20 cellular contexts compared by ENCODE assay signal in the genomic region with DNA sequence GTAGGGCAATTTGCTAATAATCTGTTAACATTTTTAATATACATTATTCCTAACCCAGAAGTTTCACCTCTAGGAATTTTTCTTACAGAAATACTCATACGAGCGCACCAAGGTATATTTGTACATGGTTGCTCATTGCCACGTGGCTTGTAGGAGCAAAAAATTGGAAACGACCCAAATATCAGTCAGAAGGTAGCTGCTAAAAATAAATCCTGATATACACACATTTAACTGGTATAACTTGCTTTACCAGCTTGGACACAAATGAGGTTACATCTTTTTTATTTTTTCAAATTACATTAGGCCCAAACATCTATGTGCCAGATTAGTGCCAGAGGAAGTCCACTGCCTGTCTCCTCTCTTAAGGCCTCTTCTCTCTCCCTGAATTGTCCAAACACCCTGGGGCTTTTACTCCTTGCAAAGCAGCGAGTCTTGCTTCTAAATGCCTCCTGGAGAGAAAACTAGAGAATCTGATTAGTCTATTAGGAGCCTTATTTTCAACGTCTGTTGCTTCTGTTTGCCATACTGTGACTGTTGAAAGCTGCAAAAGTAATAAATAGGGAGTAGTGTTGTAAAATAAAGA.
A peak's percentile ranks its signal among the peaks of the same experiment; 100 is the strongest.
DNase-seq lines count a peak whose midpoint lies in the region; ATAC-seq and TF ChIP-seq lines count a peak whose summit lies in the region.
"Had no signal": no experiment of that assay in that cellular context is flagged by ENCODE, and none has a peak within 500 bp of the region (broad histone marks: within the 10 kb centered on the region; RNA-seq: fewer than 3 reads in every experiment).

No MANE protein-coding gene starts in this region.

- H3K4me2 ChIP-seq in PC-3 (ENCODE audit: low read length) (peak overlapping the region; percentile 84), smooth muscle cell (no peak overlapping the region)

- CTCF ChIA-PET in PC-3 (lab: Charles Lee) = interaction anchor here (1.0 kb wide), 1 partner anchor 323 kb away, joined by 3 read pairs; no protein-coding TSS in a partner anchor

- WGBS in smooth muscle cell (ENCODE audit: low lambda C conversion rate) = 62% methylated on average over 6 of the region's 6 CpGs

- no peaks in the 10 kb centered on the region for H3K9me2 ChIP-seq in PC-3 (replicated peaks; ENCODE audit: low read length)

- no TSS peak for BruUV-seq in PC-3 (replicated peaks; lab: Mats Ljungman, UMichigan)

- intact Hi-C loops in activated CD4-positive, alpha-beta T cell treated with anti-CD3 and anti-CD28 coated beads, Interleukin-2, amount 10 ng/mL, durations not matched to agents 24 days and 14 days (cut with micrococcal nuclease) = no loop called here
- intact Hi-C loops in PC-3 (cut with micrococcal nuclease) = no loop called here

- H3F3A ChIP-seq in PC-3 (ENCODE audit: low read length, unreplicated experiment) (no peaks in the 10 kb centered on the region), smooth muscle cell (ENCODE audit: low read depth) (no peaks in the 10 kb centered on the region)

- H4K20me1 ChIP-seq in PC-3 (ENCODE audit: low read length) = no peaks in the 10 kb centered on the region
- H4K20me1 ChIP-seq in smooth muscle cell (ENCODE audit: low read depth) = no peaks in the 10 kb centered on the region

- peak overlapping the region; percentile 56; the same call in 1 of the 2 replicates for H3K4me3 ChIP-seq in PC-3 (ENCODE audit: low read length)
- H3K4me3 ChIP-seq in smooth muscle cell = no peak overlapping the region
- H3K4me3 ChIP-seq: ascending aorta, SJSA1 had no signal

- H3K27me3 ChIP-seq in PC-3 (ENCODE audit: low read length) = no peaks in the 10 kb centered on the region
- H3K27me3 ChIP-seq in foreskin keratinocyte = no peaks in the 10 kb centered on the region
- H3K27me3 ChIP-seq in smooth muscle cell (ENCODE audit: low read depth) = no peaks in the 10 kb centered on the region
- H3K27me3 ChIP-seq: ascending aorta, SJSA1 had no signal

- H3K36me3 ChIP-seq in PC-3 (ENCODE audit: low read depth, low read length) = no peaks in the 10 kb centered on the region
- H3K36me3 ChIP-seq in smooth muscle cell (ENCODE audit: low read depth) = no peaks in the 10 kb centered on the region
- H3K36me3 ChIP-seq: ascending aorta, SJSA1 had no signal

- no peaks in the 10 kb centered on the region for H3K79me2 ChIP-seq in PC-3 (ENCODE audit: low read length)
- no peaks in the 10 kb centered on the region for H3K79me2 ChIP-seq in smooth muscle cell (ENCODE audit: low read depth)

- H3K27ac ChIP-seq in PC-3 (ENCODE audit: low read length) = peak overlapping the region; percentile 37
- no peak overlapping the region for H3K27ac ChIP-seq in foreskin keratinocyte
- H3K27ac ChIP-seq in smooth muscle cell (ENCODE audit: low read depth) = no peak overlapping the region
- H3K27ac ChIP-seq: ascending aorta, SJSA1 had no signal

- TF ChIP-seq CTCF in PC-3 (conservative IDR thresholded peaks at IDR 0.05; ENCODE audit: low read depth, low read length) (no peak), foreskin keratinocyte (conservative IDR thresholded peaks at IDR 0.05) (no peak), smooth muscle cell (IDR thresholded peaks at IDR 0.05; ENCODE audit: borderline replicate concordance, insufficient read depth, poor library complexity, severe bottlenecking) (no peak)

- ATAC-seq in PC-3 (peak; percentile 54), foreskin keratinocyte (peak; percentile 89), HG02588 (IDR thresholded peaks at IDR 0.05; ENCODE audit: unreplicated experiment) (no peak)
- ATAC-seq: sciatic nerve had no signal

- no peak for TF ChIP-seq POLR2A in erythroblast (IDR thresholded peaks at IDR 0.05; ENCODE audit: low read length)

- H3K4me3 Mint-ChIP-seq in activated CD4-positive, alpha-beta T cell treated with anti-CD3 and anti-CD28 coated beads, Interleukin-2, amount 10 ng/mL, durations not matched to agents 24 days and 14 days = no peak overlapping the region
- H3K4me3 Mint-ChIP-seq: HFFc6, memory B cell, neural crest cell had no signal

- H3K9me3 Mint-ChIP-seq in activated CD4-positive, alpha-beta T cell treated with anti-CD3 and anti-CD28 coated beads, Interleukin-2, amount 10 ng/mL, durations not matched to agents 24 days and 14 days = no peaks in the 10 kb centered on the region
- H3K9me3 Mint-ChIP-seq: HFFc6, memory B cell, neural crest cell had no signal

- H2AFZ ChIP-seq in PC-3 (ENCODE audit: low read length) = peak overlapping the region; percentile 86
- peak overlapping the region; percentile 80 for H2AFZ ChIP-seq in smooth muscle cell (ENCODE audit: low read depth)

- H3K27me3 Mint-ChIP-seq in activated CD4-positive, alpha-beta T cell treated with anti-CD3 and anti-CD28 coated beads, Interleukin-2, amount 10 ng/mL, durations not matched to agents 24 days and 14 days = peaks cover 4% of the 10 kb centered on the region
- H3K27me3 Mint-ChIP-seq: memory B cell had no signal

- H3K4me1 ChIP-seq in PC-3 (ENCODE audit: insufficient read depth, low read length) (peaks cover 11% of the 10 kb centered on the region), foreskin keratinocyte (peaks cover 12% of the 10 kb centered on the region), smooth muscle cell (ENCODE audit: low read depth) (peaks cover 13% of the 10 kb centered on the region)
- H3K4me1 ChIP-seq: ascending aorta, SJSA1 had no signal

- no peaks in the 10 kb centered on the region for H3K36me3 Mint-ChIP-seq in activated CD4-positive, alpha-beta T cell treated with anti-CD3 and anti-CD28 coated beads, Interleukin-2, amount 10 ng/mL, durations not matched to agents 24 days and 14 days (ENCODE audit: low read depth)
- H3K36me3 Mint-ChIP-seq: memory B cell had no signal

- no peak overlapping the region for H3K27ac Mint-ChIP-seq in activated CD4-positive, alpha-beta T cell treated with anti-CD3 and anti-CD28 coated beads, Interleukin-2, amount 10 ng/mL, durations not matched to agents 24 days and 14 days
- H3K27ac Mint-ChIP-seq: HFFc6, memory B cell had no signal

- H3K4me1 Mint-ChIP-seq in activated CD4-positive, alpha-beta T cell treated with anti-CD3 and anti-CD28 coated beads, Interleukin-2, amount 10 ng/mL, durations not matched to agents 24 days and 14 days = peaks cover 3% of the 10 kb centered on the region

- peak; percentile 30 for DNase-seq in activated CD4-positive, alpha-beta T cell treated with anti-CD3 and anti-CD28 coated beads, Interleukin-2, amount 10 ng/mL, durations not matched to agents 24 days and 14 days
- DNase-seq in activated CD4-positive, alpha-beta T cell treated with anti-CD3 and anti-CD28 coated beads, Interleukin-2, amount 50 U/mL, for 1 hour = no peak
- DNase-seq in PC-3 = peak; percentile 87
- DNase-seq in foreskin keratinocyte = peak; percentile 66 to 84
- DNase-seq in smooth muscle cell (lab: John Stamatoyannopoulos, UW; ENCODE audit: unreplicated experiment) = no peak
- no peak for DNase-seq in erythroblast (lab: John Stamatoyannopoulos, UW)
- DNase-seq in middle frontal gyrus (ENCODE audit: extremely low spot score, low spot score) = no peak
- DNase-seq: activated CD4-positive, alpha-beta T cell treated with anti-CD3 and anti-CD28 coated beads for 48 hours; activated naive CD4-positive, alpha-beta T cell; cortex of kidney; HFFc6; MV-4-11; NCI-H2171 treated with DMSO at 0.1 percent for 48 hours; stimulated activated CD4-positive, alpha-beta T cell treated with anti-CD3 and anti-CD28 coated beads, Interleukin-2, amount 100 ng/mL, for 24 hours had no signal

- H3K9ac ChIP-seq in PC-3 (ENCODE audit: low read length) (peak overlapping the region; percentile 43; the same call in 1 of the 2 replicates), smooth muscle cell (ENCODE audit: low read depth) (no peak overlapping the region)

- POLR2A ChIA-PET in PC-3 (lab: Charles Lee; ENCODE audit: unreplicated experiment) = interaction anchor here (0.6 kb wide), 1 partner anchor 321 kb away, joined by 6 read pairs; no protein-coding TSS in a partner anchor

- H3K9me3 ChIP-seq in PC-3 (ENCODE audit: low read length) = no peaks in the 10 kb centered on the region
- H3K9me3 ChIP-seq in smooth muscle cell (replicated peaks; ENCODE audit: low read depth) = no peaks in the 10 kb centered on the region
- H3K9me3 ChIP-seq: ascending aorta, SJSA1 had no signal

Comparison
In these comparisons a context has a peak if more than half of its experiments do, and no peak if none do; other contexts are left out.
1. DNase-seq: peak in activated CD4-positive, alpha-beta T cell treated with anti-CD3 and anti-CD28 coated beads, Interleukin-2, amount 10 ng/mL, durations not matched to agents 24 days and 14 days (single experiment), PC-3 (single experiment) and foreskin keratinocyte (2 of 2); none in activated CD4-positive, alpha-beta T cell treated with anti-CD3 and anti-CD28 coated beads, Interleukin-2, amount 50 U/mL, for 1 hour (single experiment), smooth muscle cell (single experiment), erythroblast (0 of 2) and middle frontal gyrus (single experiment).